In the genomic region with DNA sequence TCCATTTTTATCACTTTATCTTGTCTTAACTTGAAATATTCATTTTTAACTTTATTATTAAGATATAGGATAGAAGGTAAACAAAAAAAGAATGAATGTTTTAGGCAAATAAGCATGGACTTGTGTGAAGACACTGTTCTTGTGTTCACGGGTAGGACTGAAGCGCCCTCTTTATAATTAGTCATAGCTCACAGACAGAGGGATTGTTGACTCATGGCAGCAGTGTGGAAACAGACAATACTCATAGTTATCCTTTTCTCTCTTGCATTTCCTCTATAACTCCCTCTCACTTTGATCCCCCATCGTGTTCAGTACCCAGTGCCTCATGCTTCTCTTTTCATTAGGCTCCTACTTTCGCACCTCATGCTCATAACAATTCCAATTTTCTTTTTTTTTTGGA, we compare ENCODE assay signal across 15 cellular contexts.
DNase-seq lines count a peak whose midpoint lies in the region; ATAC-seq and TF ChIP-seq lines count a peak whose summit lies in the region.
"Had no signal": no experiment of that assay in that cellular context is flagged by ENCODE, and none has a peak within 500 bp of the region (broad histone marks: within the 10 kb centered on the region; RNA-seq: fewer than 3 reads in every experiment).

No MANE protein-coding gene starts in this region.

- intact Hi-C loops in lower lobe of right lung (cut with DNase I), result no loop called here

- H3K9me3 Mint-ChIP-seq in activated naive CD4-positive, alpha-beta T cell treated with anti-CD3 and anti-CD28 coated beads, Interleukin-2, amount 10 ng/mL, durations not matched to agents 7 days and 5 days, result peaks cover 4% of the 10 kb centered on the region
- no peaks in the 10 kb centered on the region for H3K9me3 Mint-ChIP-seq in T-helper 2 cell treated with Interferon-gamma antibody and Interleukin-4, amounts not matched to agents 5 μg/mL and 100 μg/mL, for 36 hours

- no peak for TF ChIP-seq CTCF in AG09309 (IDR thresholded peaks at IDR 0.05; ENCODE audit: control insufficient read depth, insufficient read depth, low read depth, low read length, missing control alignments)
- no peak for TF ChIP-seq CTCF in lower lobe of right lung (IDR thresholded peaks at IDR 0.05)

- DNase-seq in AG09309 (ENCODE audit: low read depth) (peak; percentile 50), HT-29 (ENCODE audit: low spot score) (peak; percentile 22), foreskin melanocyte (peak; percentile 86), epidermal melanocyte (ENCODE audit: insufficient read length, low spot score) (no peak), lower lobe of right lung (no peak)
- DNase-seq in activated naive CD4-positive, alpha-beta T cell treated with anti-CD3 and anti-CD28 coated beads, Interleukin-2, amount 10 ng/mL, durations not matched to agents 7 days and 5 days, result no peak
- no peak for DNase-seq in T-helper 2 cell treated with Interferon-gamma antibody and Interleukin-4, amounts not matched to agents 5 μg/mL and 100 μg/mL, for 36 hours (ENCODE audit: low spot score)
- DNase-seq: activated CD8-positive, alpha-beta memory T cell treated with anti-CD3 and anti-CD28 coated beads for 24 hours; body of pancreas; DND-41; heart right ventricle; naive B cell; stimulated activated CD4-positive, alpha-beta T cell treated with anti-CD3 and anti-CD28 coated beads, Interleukin-1b, Interleukin-23, amount 100 ng/mL, for 48 hours; tibial artery had no signal

- H3K9me3 ChIP-seq in lower lobe of right lung, result no peaks in the 10 kb centered on the region
- H3K9me3 ChIP-seq: body of pancreas, heart right ventricle, tibial artery had no signal

- H3K27me3 Mint-ChIP-seq in activated naive CD4-positive, alpha-beta T cell treated with anti-CD3 and anti-CD28 coated beads, Interleukin-2, amount 10 ng/mL, durations not matched to agents 7 days and 5 days, result no peaks in the 10 kb centered on the region
- no peaks in the 10 kb centered on the region for H3K27me3 Mint-ChIP-seq in T-helper 2 cell treated with Interferon-gamma antibody and Interleukin-4, amounts not matched to agents 5 μg/mL and 100 μg/mL, for 36 hours (ENCODE audit: low read depth)
- H3K27me3 Mint-ChIP-seq: naive B cell had no signal

- H3K36me3 Mint-ChIP-seq in activated naive CD4-positive, alpha-beta T cell treated with anti-CD3 and anti-CD28 coated beads, Interleukin-2, amount 10 ng/mL, durations not matched to agents 7 days and 5 days, result no peaks in the 10 kb centered on the region
- no peaks in the 10 kb centered on the region for H3K36me3 Mint-ChIP-seq in T-helper 2 cell treated with Interferon-gamma antibody and Interleukin-4, amounts not matched to agents 5 μg/mL and 100 μg/mL, for 36 hours (ENCODE audit: low read depth)
- H3K36me3 Mint-ChIP-seq: naive B cell had no signal

- no peak overlapping the region for H3K4me3 Mint-ChIP-seq in activated naive CD4-positive, alpha-beta T cell treated with anti-CD3 and anti-CD28 coated beads, Interleukin-2, amount 10 ng/mL, durations not matched to agents 7 days and 5 days
- no peak overlapping the region for H3K4me3 Mint-ChIP-seq in T-helper 2 cell treated with Interferon-gamma antibody and Interleukin-4, amounts not matched to agents 5 μg/mL and 100 μg/mL, for 36 hours
- H3K4me3 Mint-ChIP-seq: naive B cell had no signal

- H3K4me3 ChIP-seq in AG09309 (ENCODE audit: control insufficient read depth, low read depth, low read length) (no peak overlapping the region), lower lobe of right lung (no peak overlapping the region)
- H3K4me3 ChIP-seq: body of pancreas, heart right ventricle, tibial artery had no signal

- CTCF ChIA-PET in activated naive CD4-positive, alpha-beta T cell treated with anti-CD3 and anti-CD28 coated beads, Interleukin-2, amount 10 ng/mL, durations not matched to agents 7 days and 5 days (lab: Charles Lee), result no interaction called here

- no peaks in the 10 kb centered on the region for H3K4me1 ChIP-seq in lower lobe of right lung
- H3K4me1 ChIP-seq: body of pancreas, heart right ventricle, tibial artery had no signal

- no peak overlapping the region for H3K27ac Mint-ChIP-seq in activated naive CD4-positive, alpha-beta T cell treated with anti-CD3 and anti-CD28 coated beads, Interleukin-2, amount 10 ng/mL, durations not matched to agents 7 days and 5 days
- H3K27ac Mint-ChIP-seq in T-helper 2 cell treated with Interferon-gamma antibody and Interleukin-4, amounts not matched to agents 5 μg/mL and 100 μg/mL, for 36 hours, result no peak overlapping the region
- H3K27ac Mint-ChIP-seq: naive B cell had no signal

- H3K36me3 ChIP-seq in lower lobe of right lung, result no peaks in the 10 kb centered on the region
- H3K36me3 ChIP-seq: heart right ventricle, tibial artery had no signal

- H3K27ac ChIP-seq in lower lobe of right lung, result no peak overlapping the region
- H3K27ac ChIP-seq: body of pancreas, heart right ventricle, tibial artery had no signal

- H3K4me1 Mint-ChIP-seq in activated naive CD4-positive, alpha-beta T cell treated with anti-CD3 and anti-CD28 coated beads, Interleukin-2, amount 10 ng/mL, durations not matched to agents 7 days and 5 days, result no peaks in the 10 kb centered on the region
- H3K4me1 Mint-ChIP-seq in T-helper 2 cell treated with Interferon-gamma antibody and Interleukin-4, amounts not matched to agents 5 μg/mL and 100 μg/mL, for 36 hours (ENCODE audit: low read depth), result no peaks in the 10 kb centered on the region
- H3K4me1 Mint-ChIP-seq: naive B cell had no signal

- ATAC-seq in SK-N-SH treated with all-trans-retinoic acid at 6 μM for 48 hours (peak; percentile 88), lower lobe of right lung (no peak)
- ATAC-seq: body of pancreas, heart right ventricle had no signal

- H3K27me3 ChIP-seq in lower lobe of right lung (ENCODE audit: low read depth), result no peaks in the 10 kb centered on the region
- H3K27me3 ChIP-seq: body of pancreas, heart right ventricle, tibial artery had no signal

TF ChIP-seq in SK-N-SH treated with all-trans-retinoic acid at 6 μM for 48 hours, 23 proteins besides CTCF, POLR2A, EP300 and RAD21:
- TF ChIP-seq ESRRG (CRISPR knock-in tag; IDR thresholded peaks at IDR 0.05) (no peak), OSR1 (CRISPR knock-in tag; IDR thresholded peaks at IDR 0.05) (no peak)
- TF ChIP-seq, protein P1, sequence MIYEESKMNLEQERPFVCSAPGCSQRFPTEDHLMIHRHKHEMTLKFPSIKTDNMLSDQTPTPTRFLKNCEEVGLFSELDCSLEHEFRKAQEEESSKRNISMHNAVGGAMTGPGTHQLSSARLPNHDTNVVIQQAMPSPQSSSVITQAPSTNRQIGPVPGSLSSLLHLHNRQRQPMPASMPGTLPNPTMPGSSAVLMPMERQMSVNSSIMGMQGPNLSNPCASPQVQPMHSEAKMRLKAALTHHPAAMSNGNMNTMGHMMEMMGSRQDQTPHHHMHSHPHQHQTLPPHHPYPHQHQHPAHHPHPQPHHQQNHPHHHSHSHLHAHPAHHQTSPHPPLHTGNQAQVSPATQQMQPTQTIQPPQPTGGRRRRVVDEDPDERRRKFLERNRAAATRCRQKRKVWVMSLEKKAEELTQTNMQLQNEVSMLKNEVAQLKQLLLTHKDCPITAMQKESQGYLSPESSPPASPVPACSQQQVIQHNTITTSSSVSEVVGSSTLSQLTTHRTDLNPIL (CRISPR knock-in tag; IDR thresholded peaks at IDR 0.05; ENCODE audit: low read depth), result no peak

Comparison
In these comparisons a context has a peak if more than half of its experiments do, and no peak if none do; other contexts are left out.
1. DNase-seq: peak in AG09309 (single experiment), HT-29 (single experiment) and foreskin melanocyte (single experiment); none in epidermal melanocyte (single experiment), activated naive CD4-positive, alpha-beta T cell treated with anti-CD3 and anti-CD28 coated beads, Interleukin-2, amount 10 ng/mL, durations not matched to agents 7 days and 5 days (single experiment), lower lobe of right lung (single experiment) and T-helper 2 cell treated with Interferon-gamma antibody and Interleukin-4, amounts not matched to agents 5 μg/mL and 100 μg/mL, for 36 hours (single experiment).